Comparison of ENCODE assay signal across 33 cellular contexts in genomic region chr12:13152281-13152680, GRCh38. TPM values are rescaled to one million over a fixed set of nuclear protein-coding genes. Genes with fewer than 3 reads are reported as not detected.
A peak's percentile ranks its signal among the peaks of the same experiment; 100 is the strongest.
DNase-seq lines count a peak whose midpoint lies in the region; ATAC-seq, FAIRE-seq and TF ChIP-seq lines count a peak whose summit lies in the region.
"Had no signal": no experiment of that assay in that cellular context is flagged by ENCODE, and none has a peak within 500 bp of the region (broad histone marks: within the 10 kb centered on the region; RNA-seq: fewer than 3 reads in every experiment).

No MANE protein-coding gene starts in this region.

- H3K79me2 ChIP-seq in keratinocyte (ENCODE audit: control insufficient read depth, insufficient read depth, low read length): no peaks in the 10 kb centered on the region

- dilution Hi-C loops in keratinocyte (cut with MboI; ENCODE audit: extremely low pct_ligation_motif_present, low sequenced_read_pairs): no loop called here

- no peaks in the 10 kb centered on the region for H3K9me3 ChIP-seq in keratinocyte (ENCODE audit: control insufficient read depth, low read depth, low read length)
- H3K9me3 ChIP-seq in skeletal muscle tissue (ENCODE audit: control insufficient read depth in 3 of 3, low read length in 3 of 3): no peaks in the 10 kb centered on the region
- H3K9me3 ChIP-seq: BLaER1, SJSA1, upper lobe of left lung had no signal

- peak; percentile 17 for DNase-seq in RPMI7951 (ENCODE audit: low read depth)
- DNase-seq in fibroblast of the aortic adventitia (ENCODE audit: low read depth): peak; percentile 65
- DNase-seq in keratinocyte (ENCODE audit: low read depth, low spot score): no peak
- DNase-seq in DMS153 treated with DMSO at 0.1 percent for 48 hours (lab: John Stamatoyannopoulos, UW; ENCODE audit: unreplicated experiment): no peak
- no peak for DNase-seq in HuH-7.5 (ENCODE audit: low spot score)
- DNase-seq: ACHN; activated CD4-positive, alpha-beta T cell treated with anti-CD3 and anti-CD28 coated beads for 4 hours; HFFc6; IMR-90; MV-4-11; NCI-H1436; NCI-H226; NCI-H748 treated with DMSO at 0.1 percent for 48 hours; sigmoid colon; stimulated activated CD4-positive, alpha-beta T cell treated with anti-CD3 and anti-CD28 coated beads, Interleukin-4, amount 100 ng/mL, for 24 hours; T-cell; upper lobe of left lung; WERI-Rb-1 had no signal

- FAIRE-seq in keratinocyte (lab: Jason Lieb, UNC): peak; percentile 29
- FAIRE-seq: colon, endothelial cell of umbilical vein, GM12891, RCC 7860 had no signal

- H3K27me3 ChIP-seq in keratinocyte (ENCODE audit: control insufficient read depth, extremely low read depth, insufficient read depth, low read length) (no peaks in the 10 kb centered on the region), skeletal muscle tissue (ENCODE audit: control insufficient read depth in 3 of 3, insufficient read depth in 3 of 3, low read length in 3 of 3) (no peaks in the 10 kb centered on the region)
- H3K27me3 ChIP-seq: BLaER1, sigmoid colon, SJSA1, upper lobe of left lung had no signal

- H3K4me3 ChIP-seq in fibroblast of the aortic adventitia (ENCODE audit: low read depth, low read length) (no peak overlapping the region), keratinocyte (ENCODE audit: control insufficient read depth in 2 of 3, extremely low read depth in 1 of 3, insufficient read depth in 2 of 3, low read depth in 1 of 3, low read length in 3 of 3) (no peak overlapping the region), skeletal muscle tissue (ENCODE audit: low read length in 3 of 3) (no peak overlapping the region)
- H3K4me3 ChIP-seq: BLaER1, GM23338, sigmoid colon, SJSA1, upper lobe of left lung had no signal

- TF ChIP-seq CTCF in fibroblast of the aortic adventitia (IDR thresholded peaks at IDR 0.05; ENCODE audit: insufficient read depth, low read length): no peak
- TF ChIP-seq CTCF in keratinocyte (optimal IDR thresholded peaks at IDR 0.05 in 1 of 3, IDR thresholded peaks at IDR 0.05 in 1 of 3, conservative IDR thresholded peaks at IDR 0.05 in 1 of 3; ENCODE audit: extremely low read depth in 1 of 3, insufficient read depth in 2 of 3, low read length in 3 of 3): no peak

- H4K20me1 ChIP-seq in keratinocyte (ENCODE audit: control insufficient read depth, extremely low read depth, insufficient read depth, low read length): no peaks in the 10 kb centered on the region
- H4K20me1 ChIP-seq: BLaER1 had no signal

- H3K27ac ChIP-seq in keratinocyte (ENCODE audit: control insufficient read depth, insufficient read depth, low read length) (no peak overlapping the region), skeletal muscle tissue (ENCODE audit: low read depth, low read length) (peak overlapping the region; percentile 36)
- H3K27ac ChIP-seq: BLaER1, SJSA1, upper lobe of left lung, WERI-Rb-1 had no signal

- no peak overlapping the region for H2AFZ ChIP-seq in keratinocyte (ENCODE audit: control insufficient read depth, low read length)

- H3K9me1 ChIP-seq in keratinocyte (ENCODE audit: control insufficient read depth, extremely low read depth, insufficient read depth, low read length): no peaks in the 10 kb centered on the region

- no peak overlapping the region for H3K4me2 ChIP-seq in keratinocyte (ENCODE audit: control insufficient read depth, extremely low read depth, insufficient read depth, low read depth, low read length)
- H3K4me2 ChIP-seq: BLaER1, GM23338 had no signal

- ATAC-seq in GM18502 (IDR thresholded peaks at IDR 0.05; ENCODE audit: poor library complexity, unreplicated experiment): no peak
- ATAC-seq in HG02623 (IDR thresholded peaks at IDR 0.05; ENCODE audit: unreplicated experiment): no peak
- ATAC-seq: activated T-helper 17 cell treated with anti-CD3 and anti-CD28 coated beads, Interleukin-2, amount 50 U/mL, for 72 hours; T-cell had no signal

- H3K9ac ChIP-seq in keratinocyte (ENCODE audit: control insufficient read depth, extremely low read depth, insufficient read depth, low read length) (no peak overlapping the region), skeletal muscle tissue (ENCODE audit: low read depth in 1 of 3, low read length in 3 of 3) (no peak overlapping the region)
- H3K9ac ChIP-seq: BLaER1 had no signal

- H3K36me3 ChIP-seq in keratinocyte (ENCODE audit: control insufficient read depth in 2 of 2, extremely low read depth in 1 of 2, insufficient read depth in 2 of 2, low read length in 2 of 2) (no peaks in the 10 kb centered on the region), skeletal muscle tissue (ENCODE audit: control insufficient read depth in 3 of 3, insufficient read depth in 3 of 3, low read length in 3 of 3) (no peaks in the 10 kb centered on the region)
- H3K36me3 ChIP-seq: BLaER1, sigmoid colon, SJSA1, upper lobe of left lung, WERI-Rb-1 had no signal

- H3K4me1 ChIP-seq in keratinocyte (ENCODE audit: control insufficient read depth, extremely low read depth, insufficient read depth, low read length) (peaks cover 12% of the 10 kb centered on the region), skeletal muscle tissue (ENCODE audit: control insufficient read depth in 3 of 3, insufficient read depth in 3 of 3, low read length in 3 of 3) (peaks cover 0 to 21% (median 9%) of the 10 kb centered on the region in 3 donors)
- H3K4me1 ChIP-seq: sigmoid colon, SJSA1 had no signal

RNA-seq across cellular contexts. Expression of gene EMP1, which starts 44.2 kb away (rescaled TPM):
- total RNA-seq in RPMI7951 (2014; rRNA removed; shearing (Covaris generic)): 71.3 and 120 TPM in 2 replicates
- total RNA-seq in fibroblast of the aortic adventitia (ENCODE audit: low replicate concordance) (19.1 and 244 TPM in 2 replicates), skeletal muscle tissue (40.2 TPM)
- 356 to 610 TPM (median 583 TPM) in 3 replicates for polyA plus RNA-seq in keratinocyte
- 96.0 TPM for polyA plus RNA-seq in keratinocyte (2011; ENCODE audit: low read depth)
- 120 and 273 TPM in 2 replicates for polyA plus RNA-seq in keratinocyte (2011; cell fraction: cytosol; rRNA removed)
- 717 and 740 TPM in 2 replicates for polyA plus RNA-seq in keratinocyte (2011; cell fraction: nucleus; rRNA removed)
- 229 and 605 TPM in 2 replicates for polyA plus RNA-seq in keratinocyte (2012; ENCODE audit: low replicate concordance)
- 709 to 1,030 TPM (median 926 TPM) in 3 replicates for polyA minus RNA-seq in keratinocyte
- polyA minus RNA-seq in keratinocyte (2011; cell fraction: cytosol; rRNA and poly(A)+ RNA removed): 113 TPM
- polyA minus RNA-seq in keratinocyte (2011; cell fraction: nucleus; rRNA and poly(A)+ RNA removed): 252 and 568 TPM in 2 replicates

RNA-seq across cellular contexts. Expression of gene GSG1, which starts 48.8 kb away (rescaled TPM):
- not detected in 2 replicates for total RNA-seq in RPMI7951 (2014; rRNA removed; shearing (Covaris generic))
- total RNA-seq in fibroblast of the aortic adventitia (ENCODE audit: low replicate concordance) (0.45 and 1.6 TPM in 2 replicates), skeletal muscle tissue (6.8 TPM)
- 0.05 TPM in 1 of 3 replicates, not detected in the others for polyA plus RNA-seq in keratinocyte
- not detected for polyA plus RNA-seq in keratinocyte (2011; ENCODE audit: low read depth)
- polyA plus RNA-seq in keratinocyte (2011; cell fraction: cytosol; rRNA removed): not detected in 2 replicates
- not detected in 2 replicates for polyA plus RNA-seq in keratinocyte (2011; cell fraction: nucleus; rRNA removed)
- 0.14 and 0.16 TPM in 2 replicates for polyA plus RNA-seq in keratinocyte (2012; ENCODE audit: low replicate concordance)
- 0.46 TPM in 1 of 3 replicates, not detected in the others for polyA minus RNA-seq in keratinocyte
- polyA minus RNA-seq in keratinocyte (2011; cell fraction: cytosol; rRNA and poly(A)+ RNA removed): not detected
- polyA minus RNA-seq in keratinocyte (2011; cell fraction: nucleus; rRNA and poly(A)+ RNA removed): not detected in 2 replicates
- total RNA-seq: activated T-helper 17 cell treated with anti-CD3 and anti-CD28 coated beads, Interleukin-2, amount 50 U/mL, for 72 hours; bronchial epithelial cell; endothelial cell of umbilical vein; kidney epithelial cell; lung microvascular endothelial cell; neural crest cell; sigmoid colon; T-cell; upper lobe of left lung had no signal
- polyA plus RNA-seq: endothelial cell of umbilical vein, sigmoid colon had no signal

Comparison
In these comparisons a context has a peak if more than half of its experiments do, and no peak if none do; other contexts are left out.
1. DNase-seq: peak in RPMI7951 (single experiment) and fibroblast of the aortic adventitia (single experiment); none in keratinocyte (single experiment), DMS153 treated with DMSO at 0.1 percent for 48 hours (single experiment) and HuH-7.5 (single experiment).